Comparison of ENCODE assay signal across 1 cellular context in genomic region chr1:150793778-150794177, GRCh38. TPM values are rescaled to one million over a fixed set of nuclear protein-coding genes. Genes with fewer than 3 reads are reported as not detected.
"Had no signal": no experiment of that assay in that cellular context is flagged by ENCODE, and none has a peak within 500 bp of the region (broad histone marks: within the 10 kb centered on the region; RNA-seq: fewer than 3 reads in every experiment).

No MANE protein-coding gene starts in this region.

RNA-seq across cellular contexts. Expression of gene CTSS, which starts 28.2 kb away (rescaled TPM):
- total RNA-seq: G401 had no signal
